25 cellular contexts compared by ENCODE assay signal in the genomic region with DNA sequence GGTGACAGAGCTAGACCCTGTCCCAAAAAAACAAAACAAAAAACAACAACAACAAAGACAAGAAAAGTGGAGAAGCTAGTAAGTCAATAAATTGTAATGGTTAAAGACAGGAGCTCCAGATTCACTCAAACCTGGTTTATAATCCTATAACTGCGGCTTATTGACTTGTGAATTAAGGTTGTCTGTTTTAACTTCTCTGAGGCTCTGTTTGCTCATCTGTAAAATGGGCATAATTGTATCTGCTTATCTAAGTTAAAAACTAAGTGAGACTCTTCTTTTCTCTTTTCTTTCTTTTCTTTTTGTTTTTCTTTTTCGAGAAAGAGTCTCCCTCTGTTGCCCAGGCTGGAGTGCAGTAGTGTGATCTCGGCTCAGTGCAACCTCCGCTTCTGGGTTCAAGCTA.
"Had no signal": no experiment of that assay in that cellular context is flagged by ENCODE, and none has a peak within 500 bp of the region (broad histone marks: within the 10 kb centered on the region; RNA-seq: fewer than 3 reads in every experiment).

No MANE protein-coding gene starts in this region.

- H3K27me3 ChIP-seq: breast epithelium, esophagus squamous epithelium, pancreas, suprapubic skin, tibial artery, upper lobe of right lung had no signal

- H3K9me3 ChIP-seq: pancreas, prostate gland, suprapubic skin had no signal

- H3K4me1 ChIP-seq: breast epithelium, pancreas, prostate gland, upper lobe of right lung had no signal

- H3K36me3 Mint-ChIP-seq: natural killer cell had no signal

- H3K27ac Mint-ChIP-seq: activated CD4-positive, alpha-beta T cell treated with anti-CD3 and anti-CD28 coated beads for 36 hours; activated naive CD4-positive, alpha-beta T cell treated with anti-CD3 and anti-CD28 coated beads, Interleukin-2, amount 50 U/mL, for 72 hours; activated T-cell treated with anti-CD3 and anti-CD28 coated beads, Interleukin-2, amount 50 U/mL, for 72 hours; natural killer cell; T-helper 2 cell treated with Interferon-gamma antibody and Interleukin-4, amounts not matched to agents 5 μg/mL and 100 μg/mL, for 36 hours had no signal

- FAIRE-seq: colon, keratinocyte, pancreas had no signal

- H3K36me3 ChIP-seq: breast epithelium, esophagus squamous epithelium, pancreas, prostate gland, suprapubic skin, tibial artery, upper lobe of right lung had no signal

- H3K9me3 Mint-ChIP-seq: natural killer cell; T-helper 2 cell treated with Interferon-gamma antibody and Interleukin-4, amounts not matched to agents 5 μg/mL and 100 μg/mL, for 36 hours had no signal

- H3K4me3 ChIP-seq: breast epithelium, esophagus squamous epithelium, pancreas, prostate gland, suprapubic skin, tibial artery, upper lobe of right lung had no signal

- H3K4me1 Mint-ChIP-seq: activated CD4-positive, alpha-beta T cell treated with anti-CD3 and anti-CD28 coated beads for 36 hours; central memory CD8-positive, alpha-beta T cell; natural killer cell had no signal

- H3K27me3 Mint-ChIP-seq: activated CD4-positive, alpha-beta T cell treated with anti-CD3 and anti-CD28 coated beads for 36 hours had no signal

- DNase-seq: activated CD4-positive, alpha-beta T cell treated with anti-CD3 and anti-CD28 coated beads for 36 hours; activated CD4-positive, CD25-positive, alpha-beta regulatory T cell; activated naive CD4-positive, alpha-beta T cell; activated T-cell treated with anti-CD3 and anti-CD28 coated beads for 4 hours; activated T-cell treated with anti-CD3 and anti-CD28 coated beads, Interleukin-2, amount 50 U/mL, for 72 hours; effector CD4-positive, alpha-beta T cell; esophagus squamous epithelium; foreskin melanocyte; left cardiac atrium; natural killer cell; pancreas; retina; stimulated activated naive CD4-positive, alpha-beta T cell; T-helper 1 cell; tibial artery; upper lobe of right lung had no signal

- H3K27ac ChIP-seq: breast epithelium, epithelial cell of prostate, pancreas, prostate gland, suprapubic skin, tibial artery, upper lobe of right lung had no signal

- ATAC-seq: activated CD4-positive, alpha-beta T cell treated with anti-CD3 and anti-CD28 coated beads for 36 hours; activated naive CD4-positive, alpha-beta T cell treated with anti-CD3 and anti-CD28 coated beads, Interleukin-2, amount 50 U/mL, for 72 hours; activated T-cell treated with anti-CD3 and anti-CD28 coated beads, Interleukin-2, amount 50 U/mL, for 72 hours had no signal

- H3K4me3 Mint-ChIP-seq: activated CD4-positive, alpha-beta T cell treated with anti-CD3 and anti-CD28 coated beads for 36 hours; activated T-cell treated with anti-CD3 and anti-CD28 coated beads, Interleukin-2, amount 50 U/mL, for 72 hours; central memory CD8-positive, alpha-beta T cell; natural killer cell; T-helper 2 cell treated with Interferon-gamma antibody and Interleukin-4, amounts not matched to agents 5 μg/mL and 100 μg/mL, for 36 hours had no signal
